ENCODE assay signal across 18 cellular contexts in the genomic region with DNA sequence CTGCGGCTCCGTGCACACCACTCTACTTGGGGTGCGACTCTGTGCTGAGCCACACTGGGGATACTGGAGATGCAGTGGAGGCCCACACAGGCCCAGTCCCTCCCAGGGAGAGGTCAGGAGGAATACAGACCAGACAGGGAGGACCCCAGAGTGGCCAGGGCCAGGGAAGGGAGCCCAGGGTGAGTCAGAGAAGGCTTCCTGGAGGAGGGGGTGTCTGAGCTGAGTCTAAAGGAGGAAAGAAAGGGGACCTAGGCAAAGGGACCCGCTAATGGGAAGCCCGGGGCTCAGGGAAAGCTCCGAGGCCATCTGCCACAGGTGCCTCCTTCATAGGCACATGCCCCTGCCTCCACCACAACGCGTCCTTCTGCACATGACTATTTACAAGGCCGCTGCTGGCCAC.
"Had no signal": no experiment of that assay in that cellular context is flagged by ENCODE, and none has a peak within 500 bp of the region (broad histone marks: within the 10 kb centered on the region; RNA-seq: fewer than 3 reads in every experiment).

No MANE protein-coding gene starts in this region.

- H3K4me1 ChIP-seq: transverse colon had no signal

- H3K4me3 ChIP-seq: adrenal gland, cardiac muscle cell, transverse colon, vagina had no signal

- H3K27ac Mint-ChIP-seq: activated naive CD4-positive, alpha-beta T cell treated with anti-CD3 and anti-CD28 coated beads, Interleukin-2, amount 50 U/mL, for 24 hours had no signal

- ATAC-seq: stimulated activated naive CD8-positive, alpha-beta T cell treated with anti-CD3 and anti-CD28 coated beads, Interleukin-15, Interleukin-2, amounts not matched to agents 100 U/mL and 50 U/mL, for 24 hours had no signal

- H3K27me3 ChIP-seq: adrenal gland, cardiac muscle cell, transverse colon, vagina had no signal

- H3K9me3 ChIP-seq: adrenal gland, transverse colon, vagina had no signal

- H3K27me3 Mint-ChIP-seq: activated naive CD4-positive, alpha-beta T cell treated with anti-CD3 and anti-CD28 coated beads, Interleukin-2, amount 50 U/mL, for 24 hours; naive thymus-derived CD4-positive, alpha-beta T cell had no signal

- H3K4me3 Mint-ChIP-seq: activated naive CD4-positive, alpha-beta T cell treated with anti-CD3 and anti-CD28 coated beads, Interleukin-2, amount 50 U/mL, for 24 hours had no signal

- DNase-seq: activated CD4-positive, alpha-beta T cell treated with anti-CD3 and anti-CD28 coated beads for 1 hour; activated CD8-positive, alpha-beta memory T cell treated with anti-CD3 and anti-CD28 coated beads for 24 hours; activated CD8-positive, alpha-beta memory T cell treated with anti-CD3 and anti-CD28 coated beads, Interleukin-2, amount 50 U/mL, for 48 hours; activated gamma-delta T cell; dermis blood vessel endothelial cell; effector memory CD4-positive, alpha-beta T cell; mesenchymal stem cell; naive thymus-derived CD4-positive, alpha-beta T cell; posterior cingulate gyrus; stimulated activated CD4-positive, alpha-beta T cell treated with anti-CD3 and anti-CD28 coated beads, Interleukin-2, amount 100 ng/mL, for 24 hours; stimulated activated naive CD8-positive, alpha-beta T cell treated with anti-CD3 and anti-CD28 coated beads, Interleukin-15, Interleukin-2, amounts not matched to agents 100 U/mL and 50 U/mL, for 24 hours; T-helper 2 cell; transverse colon; WERI-Rb-1 had no signal

- H3K27ac ChIP-seq: cardiac muscle cell, transverse colon, vagina, WERI-Rb-1 had no signal

- H3K9me3 Mint-ChIP-seq: activated naive CD4-positive, alpha-beta T cell treated with anti-CD3 and anti-CD28 coated beads, Interleukin-2, amount 50 U/mL, for 24 hours; naive thymus-derived CD4-positive, alpha-beta T cell had no signal
